Comparison of ENCODE assay signal across 8 cellular contexts in the genomic region with DNA sequence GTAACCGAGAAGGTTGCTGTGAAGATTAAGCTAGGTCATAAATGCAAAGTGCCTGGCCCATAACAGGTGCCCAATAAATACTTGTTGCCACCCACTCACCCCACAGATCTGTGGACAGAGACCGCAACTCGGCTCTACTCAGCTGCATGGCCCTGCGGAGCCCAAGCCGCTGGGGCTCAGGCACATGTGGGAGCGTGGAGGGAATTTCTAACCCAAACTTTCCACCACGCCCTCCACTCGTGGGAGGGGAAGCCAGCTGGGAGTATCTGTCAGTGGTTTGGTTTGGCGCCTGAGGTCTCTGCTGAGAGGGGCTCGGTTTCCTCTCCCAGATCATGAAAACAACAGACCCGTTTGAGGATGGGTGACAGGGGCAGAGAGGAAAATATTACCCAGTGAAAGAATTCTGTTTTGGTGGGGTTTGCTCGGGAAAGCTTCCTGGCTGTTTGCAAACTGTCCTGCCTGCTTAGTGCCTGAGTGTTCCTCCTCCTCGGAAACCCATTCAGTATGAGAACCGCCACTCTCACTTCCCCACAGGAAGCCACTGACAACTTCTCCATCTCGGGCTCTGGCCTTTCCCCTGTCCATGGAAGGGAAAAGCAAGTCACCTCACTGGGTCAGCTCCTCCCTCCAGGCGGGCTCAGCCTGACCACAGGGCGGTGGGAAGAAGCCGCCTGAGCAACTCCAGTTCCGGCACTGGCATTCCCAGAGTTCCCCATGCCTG.
DNase-seq lines count a peak whose midpoint lies in the region; ATAC-seq and TF ChIP-seq lines count a peak whose summit lies in the region.

No MANE protein-coding gene starts in this region.

- intact Hi-C loops in activated B cell treated with CpG ODN at 0.5 μM for 24 hours (cut with micrococcal nuclease), result loop anchor here (1.0 kb wide), 1 partner anchor 57 kb away; no protein-coding TSS in a partner anchor
- intact Hi-C loops in psoas muscle (cut with DNase I), result no loop called here

- 21 to 46% (median 41%) methylated on average over 19 of the region's 19 CpGs for WGBS in psoas muscle, 3 donors

- DNase-seq in activated B cell treated with CpG ODN at 0.5 μM for 24 hours (peak; percentile 34), dermis blood vessel endothelial cell (peak; percentile 78), psoas muscle (peak; percentile 51 to 71), NCI-H1417 treated with DMSO at 0.1 percent for 48 hours (lab: John Stamatoyannopoulos, UW) (no peak), NCI-H1436 treated with DMSO at 0.1 percent for 48 hours (lab: John Stamatoyannopoulos, UW) (no peak), NCI-H82 (lab: John Stamatoyannopoulos, UW) (no peak)

- no peaks in the 10 kb centered on the region for H3K36me3 ChIP-seq in psoas muscle (ENCODE audit: insufficient read depth in 1 of 2, low read depth in 1 of 2)

- peaks cover 26% of the 10 kb centered on the region for H3K4me1 Mint-ChIP-seq in activated B cell treated with CpG ODN at 0.5 μM for 24 hours

- TF ChIP-seq CTCF in activated B cell treated with CpG ODN at 0.5 μM for 24 hours (IDR thresholded peaks at IDR 0.05) (no peak), psoas muscle (IDR thresholded peaks at IDR 0.05) (no peak)

- CTCF ChIA-PET in activated B cell treated with CpG ODN at 0.5 μM for 24 hours (lab: Charles Lee), result no interaction called here

- POLR2A ChIA-PET in activated B cell treated with CpG ODN at 0.5 μM for 24 hours (lab: Charles Lee), result interaction anchor here (0.8 to 2.3 kb wide), 6 partner anchors 9 to 304 kb away, joined by 3 to 11 read pairs (median 4); a partner anchor contains a TSS

- H3K27me3 Mint-ChIP-seq in activated B cell treated with CpG ODN at 0.5 μM for 24 hours, result no peaks in the 10 kb centered on the region

- no peaks in the 10 kb centered on the region for H3K9me3 ChIP-seq in psoas muscle

- peak overlapping the region; percentile 59 for H3K4me3 Mint-ChIP-seq in activated B cell treated with CpG ODN at 0.5 μM for 24 hours

- no peaks in the 10 kb centered on the region for H3K36me3 Mint-ChIP-seq in activated B cell treated with CpG ODN at 0.5 μM for 24 hours (ENCODE audit: low read depth)

- peak overlapping the region; percentile 12 for H3K27ac Mint-ChIP-seq in activated B cell treated with CpG ODN at 0.5 μM for 24 hours

- H3K9me3 Mint-ChIP-seq in activated B cell treated with CpG ODN at 0.5 μM for 24 hours, result no peaks in the 10 kb centered on the region

- peaks cover 44% of the 10 kb centered on the region for H3K4me1 ChIP-seq in psoas muscle

- ATAC-seq in GM18909 (IDR thresholded peaks at IDR 0.05; ENCODE audit: poor library complexity, unreplicated experiment) (peak; percentile 93), HG03135 (IDR thresholded peaks at IDR 0.05; ENCODE audit: unreplicated experiment) (peak; percentile 79), activated B cell treated with CpG ODN at 0.5 μM for 24 hours (ENCODE audit: low read depth) (peak; percentile 90), psoas muscle (peak; percentile 51 to 71 (median 52))

- H3K27me3 ChIP-seq in psoas muscle (ENCODE audit: insufficient read depth in 3 of 3, low read length in 2 of 3), result no peaks in the 10 kb centered on the region

- H3K27ac ChIP-seq in psoas muscle, result peak overlapping the region; percentile 62

- peak overlapping the region; percentile 19 for H3K4me3 ChIP-seq in psoas muscle

Comparison
In these comparisons a context has a peak if more than half of its experiments do, and no peak if none do; other contexts are left out.
1. DNase-seq: peak in activated B cell treated with CpG ODN at 0.5 μM for 24 hours (single experiment), dermis blood vessel endothelial cell (single experiment) and psoas muscle (2 of 2); none in NCI-H1417 treated with DMSO at 0.1 percent for 48 hours (single experiment), NCI-H1436 treated with DMSO at 0.1 percent for 48 hours (single experiment) and NCI-H82 (single experiment).
2. Peak in every context shown above with its lines, with median percentiles within 50 percentile points of each other: ATAC-seq.